36 cellular contexts compared by ENCODE assay signal in genomic region chr5:132611965-132612364, GRCh38. TPM values are rescaled to one million over a fixed set of nuclear protein-coding genes. Genes with fewer than 3 reads are reported as not detected.
"Had no signal": no experiment of that assay in that cellular context is flagged by ENCODE, and none has a peak within 500 bp of the region (broad histone marks: within the 10 kb centered on the region; RNA-seq: fewer than 3 reads in every experiment).

No MANE protein-coding gene starts in this region.

- H3K27me3 ChIP-seq: ascending aorta, brain microvascular endothelial cell, esophagus squamous epithelium, gastroesophageal sphincter, heart right ventricle, hepatocyte had no signal

- H3K79me2 ChIP-seq: hepatocyte had no signal

- H2AFZ ChIP-seq: hepatocyte had no signal

- H3K27ac Mint-ChIP-seq: activated CD4-positive, alpha-beta memory T cell treated with anti-CD3 and anti-CD28 coated beads for 36 hours; activated CD4-positive, alpha-beta T cell treated with anti-CD3 and anti-CD28 coated beads for 36 hours; activated CD4-positive, alpha-beta T cell treated with anti-CD3 and anti-CD28 coated beads, Interleukin-2, amount 10 ng/mL, durations not matched to agents 24 days and 14 days; activated CD8-positive, alpha-beta memory T cell treated with anti-CD3 and anti-CD28 coated beads, Interleukin-2, amount 10 ng/mL, durations not matched to agents 7 days and 5 days; activated CD8-positive, alpha-beta T cell treated with anti-CD3 and anti-CD28 coated beads, Interleukin-2, amount 10 ng/mL, durations not matched to agents 7 days and 5 days; activated naive CD4-positive, alpha-beta T cell treated with anti-CD3 and anti-CD28 coated beads, Interleukin-2, amount 10 ng/mL, durations not matched to agents 7 days and 5 days; activated naive CD8-positive, alpha-beta T cell treated with anti-CD3 and anti-CD28 coated beads, Interleukin-2, amount 10 ng/mL, durations not matched to agents 7 days and 5 days; activated T-cell treated with anti-CD3 and anti-CD28 coated beads, Interleukin-2, amount 50 U/mL, for 72 hours had no signal

- H3K4me3 ChIP-seq: ascending aorta, esophagus squamous epithelium, gastroesophageal sphincter, heart right ventricle, hepatocyte had no signal

- DNase-seq: activated CD4-positive, alpha-beta memory T cell treated with anti-CD3 and anti-CD28 coated beads for 36 hours; activated CD4-positive, alpha-beta T cell treated with anti-CD3 and anti-CD28 coated beads for 36 hours; activated CD4-positive, alpha-beta T cell treated with anti-CD3 and anti-CD28 coated beads, Interleukin-2, amount 10 ng/mL, durations not matched to agents 24 days and 14 days; activated CD4-positive, CD25-positive, alpha-beta regulatory T cell; activated CD4-positive, CD25-positive, alpha-beta regulatory T cell treated with anti-CD3 and anti-CD28 coated beads, Interleukin-2, amount 50 U/mL, for 72 hours; activated CD8-positive, alpha-beta memory T cell treated with anti-CD3 and anti-CD28 coated beads, Interleukin-2, amount 10 ng/mL, durations not matched to agents 7 days and 5 days; activated CD8-positive, alpha-beta memory T cell treated with anti-CD3 and anti-CD28 coated beads, Interleukin-2, amount 50 U/mL, for 4 hours; activated CD8-positive, alpha-beta T cell treated with anti-CD3 and anti-CD28 coated beads, Interleukin-2, amount 10 ng/mL, durations not matched to agents 7 days and 5 days; activated gamma-delta T cell; activated naive CD4-positive, alpha-beta T cell; activated naive CD4-positive, alpha-beta T cell treated with anti-CD3 and anti-CD28 coated beads, Interleukin-2, amount 10 ng/mL, durations not matched to agents 7 days and 5 days; activated naive CD8-positive, alpha-beta T cell treated with anti-CD3 and anti-CD28 coated beads, Interleukin-2, amount 10 ng/mL, durations not matched to agents 7 days and 5 days; activated T-cell treated with anti-CD3 and anti-CD28 coated beads, Interleukin-2, amount 50 U/mL, for 1 hour; activated T-cell treated with anti-CD3 and anti-CD28 coated beads, Interleukin-2, amount 50 U/mL, for 72 hours; brain microvascular endothelial cell; caudate nucleus; cortex of kidney; effector CD8-positive, alpha-beta T cell; esophagus squamous epithelium; foreskin melanocyte; heart right ventricle; T-helper 2 cell had no signal

- ATAC-seq: activated CD4-positive, alpha-beta T cell treated with anti-CD3 and anti-CD28 coated beads for 36 hours; activated CD8-positive, alpha-beta memory T cell treated with anti-CD3 and anti-CD28 coated beads, Interleukin-2, amount 10 ng/mL, durations not matched to agents 7 days and 5 days; activated CD8-positive, alpha-beta T cell treated with anti-CD3 and anti-CD28 coated beads, Interleukin-2, amount 10 ng/mL, durations not matched to agents 7 days and 5 days; activated naive CD4-positive, alpha-beta T cell treated with anti-CD3 and anti-CD28 coated beads, Interleukin-2, amount 50 U/mL, for 72 hours; activated T-cell treated with anti-CD3 and anti-CD28 coated beads, Interleukin-2, amount 50 U/mL, for 72 hours; gastroesophageal sphincter; heart right ventricle had no signal

- H3K4me2 ChIP-seq: hepatocyte had no signal

- H3K27ac ChIP-seq: ascending aorta, brain microvascular endothelial cell, epithelial cell of prostate, esophagus squamous epithelium, gastroesophageal sphincter, heart right ventricle, hepatocyte had no signal

- H3K4me3 Mint-ChIP-seq: activated CD4-positive, alpha-beta memory T cell treated with anti-CD3 and anti-CD28 coated beads for 36 hours; activated CD4-positive, alpha-beta T cell treated with anti-CD3 and anti-CD28 coated beads for 36 hours; activated CD4-positive, alpha-beta T cell treated with anti-CD3 and anti-CD28 coated beads, Interleukin-2, amount 10 ng/mL, durations not matched to agents 24 days and 14 days; activated CD8-positive, alpha-beta memory T cell treated with anti-CD3 and anti-CD28 coated beads, Interleukin-2, amount 10 ng/mL, durations not matched to agents 7 days and 5 days; activated CD8-positive, alpha-beta T cell treated with anti-CD3 and anti-CD28 coated beads, Interleukin-2, amount 10 ng/mL, durations not matched to agents 7 days and 5 days; activated naive CD4-positive, alpha-beta T cell treated with anti-CD3 and anti-CD28 coated beads, Interleukin-2, amount 10 ng/mL, durations not matched to agents 7 days and 5 days; activated naive CD8-positive, alpha-beta T cell treated with anti-CD3 and anti-CD28 coated beads, Interleukin-2, amount 10 ng/mL, durations not matched to agents 7 days and 5 days; activated T-cell treated with anti-CD3 and anti-CD28 coated beads, Interleukin-2, amount 50 U/mL, for 72 hours had no signal

- H3K27me3 Mint-ChIP-seq: activated CD4-positive, alpha-beta memory T cell treated with anti-CD3 and anti-CD28 coated beads for 36 hours; activated CD4-positive, alpha-beta T cell treated with anti-CD3 and anti-CD28 coated beads for 36 hours; activated CD4-positive, alpha-beta T cell treated with anti-CD3 and anti-CD28 coated beads, Interleukin-2, amount 10 ng/mL, durations not matched to agents 24 days and 14 days; activated CD8-positive, alpha-beta memory T cell treated with anti-CD3 and anti-CD28 coated beads, Interleukin-2, amount 10 ng/mL, durations not matched to agents 7 days and 5 days; activated naive CD4-positive, alpha-beta T cell treated with anti-CD3 and anti-CD28 coated beads, Interleukin-2, amount 10 ng/mL, durations not matched to agents 7 days and 5 days; activated naive CD8-positive, alpha-beta T cell treated with anti-CD3 and anti-CD28 coated beads, Interleukin-2, amount 10 ng/mL, durations not matched to agents 7 days and 5 days had no signal

- FAIRE-seq: colon, endometrium, endothelial cell of umbilical vein had no signal

- H3K4me1 ChIP-seq: ascending aorta, esophagus squamous epithelium, gastroesophageal sphincter, heart right ventricle had no signal

- H3K4me1 Mint-ChIP-seq: activated CD4-positive, alpha-beta T cell treated with anti-CD3 and anti-CD28 coated beads for 36 hours; activated CD4-positive, alpha-beta T cell treated with anti-CD3 and anti-CD28 coated beads, Interleukin-2, amount 10 ng/mL, durations not matched to agents 24 days and 14 days; activated naive CD4-positive, alpha-beta T cell treated with anti-CD3 and anti-CD28 coated beads, Interleukin-2, amount 10 ng/mL, durations not matched to agents 7 days and 5 days; activated naive CD8-positive, alpha-beta T cell treated with anti-CD3 and anti-CD28 coated beads, Interleukin-2, amount 10 ng/mL, durations not matched to agents 7 days and 5 days had no signal

- H3K9me3 ChIP-seq: ascending aorta, esophagus squamous epithelium, gastroesophageal sphincter, heart right ventricle had no signal

- H3K9me3 Mint-ChIP-seq: activated CD4-positive, alpha-beta memory T cell treated with anti-CD3 and anti-CD28 coated beads for 36 hours; activated CD4-positive, alpha-beta T cell treated with anti-CD3 and anti-CD28 coated beads, Interleukin-2, amount 10 ng/mL, durations not matched to agents 24 days and 14 days; activated naive CD4-positive, alpha-beta T cell treated with anti-CD3 and anti-CD28 coated beads, Interleukin-2, amount 10 ng/mL, durations not matched to agents 7 days and 5 days; activated naive CD4-positive, alpha-beta T cell treated with anti-CD3 and anti-CD28 coated beads, Interleukin-2, amount 50 U/mL, for 72 hours; activated naive CD8-positive, alpha-beta T cell treated with anti-CD3 and anti-CD28 coated beads, Interleukin-2, amount 10 ng/mL, durations not matched to agents 7 days and 5 days had no signal

RNA-seq across cellular contexts. Expression of gene IL13, which starts 46.0 kb away (rescaled TPM):
- total RNA-seq: ascending aorta, chondrocyte, dermis microvascular lymphatic vessel endothelial cell, endothelial cell of umbilical vein, esophagus squamous epithelium, fibroblast of lung, fibroblast of villous mesenchyme, gastroesophageal sphincter, glomerular endothelial cell, hepatocyte had no signal
- polyA plus RNA-seq: esophagus, fibroblast of lung, hepatocyte had no signal
